Comparison of ENCODE assay signal across 17 cellular contexts in the genomic region with DNA sequence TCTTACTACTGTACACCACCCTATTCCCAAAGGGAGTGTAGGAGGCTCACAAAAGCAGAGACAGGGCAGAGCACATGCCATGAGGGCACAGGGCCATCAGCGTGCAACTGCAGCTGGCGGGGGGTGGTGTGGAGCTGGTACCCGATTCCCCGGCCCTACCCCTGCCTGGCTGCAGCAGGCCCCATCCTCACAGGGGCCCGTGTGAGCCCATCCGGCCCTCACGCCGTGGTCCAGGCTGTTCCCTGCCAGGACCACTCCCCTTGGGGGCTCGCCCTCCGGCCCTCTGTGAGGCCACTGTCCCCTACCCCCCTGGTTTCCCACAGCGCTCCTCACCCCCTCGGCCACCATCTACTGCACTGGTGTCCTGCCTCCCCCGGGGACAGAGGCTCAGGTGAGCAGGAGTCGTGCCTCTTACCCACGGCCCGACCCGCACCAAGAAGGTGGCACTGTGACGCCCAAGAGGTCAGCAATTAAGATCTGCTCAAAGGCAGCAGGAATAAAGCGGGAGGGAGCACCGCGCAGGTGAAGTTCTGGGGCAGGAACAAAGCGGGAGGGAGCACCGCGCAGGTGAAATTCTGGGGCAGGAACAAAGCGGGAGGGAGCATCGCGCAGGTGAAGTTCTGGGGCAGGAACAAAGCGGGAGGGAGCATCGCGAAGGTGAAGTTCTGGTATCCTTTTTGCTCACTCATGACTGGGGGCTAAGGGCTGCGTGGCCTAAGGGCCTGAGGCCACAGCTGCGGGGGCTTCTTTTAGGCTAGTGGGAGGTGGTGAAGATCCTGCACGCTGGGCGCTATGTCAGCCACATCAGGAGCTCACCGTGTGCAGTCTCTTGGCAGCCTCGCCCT. TPM values are rescaled to one million over a fixed set of nuclear protein-coding genes. Genes with fewer than 3 reads are reported as not detected.
DNase-seq lines count a peak whose midpoint lies in the region; TF ChIP-seq lines count a peak whose summit lies in the region.
"Had no signal": no experiment of that assay in that cellular context is flagged by ENCODE, and none has a peak within 500 bp of the region (broad histone marks: within the 10 kb centered on the region; RNA-seq: fewer than 3 reads in every experiment).

No MANE protein-coding gene starts in this region.

- no peak overlapping the region for H3K27ac ChIP-seq in left ventricle myocardium inferior (replicated peaks)
- H3K27ac ChIP-seq in PC-9, result no peak overlapping the region
- H3K27ac ChIP-seq: ascending aorta had no signal

- no peaks in the 10 kb centered on the region for H3K27me3 ChIP-seq in left ventricle myocardium inferior (ENCODE audit: low read depth)
- no peaks in the 10 kb centered on the region for H3K27me3 ChIP-seq in PC-9 (ENCODE audit: insufficient read depth, low read depth)
- H3K27me3 ChIP-seq: ascending aorta had no signal

- peak; percentile 61 for DNase-seq in cardiac septum (ENCODE audit: low spot score)
- no peak for DNase-seq in left ventricle myocardium inferior
- DNase-seq in islet precursor cell, result peak; percentile 40
- peak; percentile 84 for DNase-seq in osteocyte (ENCODE audit: extremely low spot score, unreplicated experiment)
- DNase-seq in ureter (ENCODE audit: low spot score), result peak; percentile 39
- no peak for DNase-seq in PC-9
- no peak for DNase-seq in NCI-H524 treated with DMSO at 0.1 percent for 48 hours (lab: John Stamatoyannopoulos, UW)
- no peak for DNase-seq in T-helper 9 cell
- DNase-seq: activated naive CD4-positive, alpha-beta T cell treated with anti-CD3 and anti-CD28 coated beads for 36 hours; DMS153; NCI-H524; nucleus accumbens; substantia nigra; T1000 had no signal

- no peaks in the 10 kb centered on the region; the same call in 1 of the 2 replicates for H3F3A ChIP-seq in PC-9 (ENCODE audit: insufficient read depth, low read depth)

- TF ChIP-seq CTCF in left ventricle myocardium inferior (IDR thresholded peaks at IDR 0.05; ENCODE audit: borderline replicate concordance), result no peak
- no peak for TF ChIP-seq CTCF in osteocyte (IDR thresholded peaks at IDR 0.05)
- no peak for TF ChIP-seq CTCF in PC-9 (conservative IDR thresholded peaks at IDR 0.05)

- no peak overlapping the region for H3K4me2 ChIP-seq in PC-9

- H3K4me1 ChIP-seq in left ventricle myocardium inferior (peaks cover 18% of the 10 kb centered on the region), PC-9 (replicated peaks; ENCODE audit: insufficient read depth) (no peaks in the 10 kb centered on the region)

- no peak overlapping the region for H3K4me3 Mint-ChIP-seq in osteocyte (ENCODE audit: unreplicated experiment)
- H3K4me3 Mint-ChIP-seq: activated naive CD4-positive, alpha-beta T cell treated with anti-CD3 and anti-CD28 coated beads for 36 hours; central memory CD8-positive, alpha-beta T cell had no signal

- H3K4me3 ChIP-seq in left ventricle myocardium inferior, result no peak overlapping the region
- no peak overlapping the region for H3K4me3 ChIP-seq in PC-9
- H3K4me3 ChIP-seq: ascending aorta had no signal

- CTCF ChIA-PET in PC-9 (lab: Charles Lee), result no interaction called here

- POLR2A ChIA-PET in PC-9 (lab: Charles Lee; ENCODE audit: unreplicated experiment), result no interaction called here

- no TSS peak for BruUV-seq in PC-9 (replicated peaks; lab: Mats Ljungman, UMichigan)

- no peaks in the 10 kb centered on the region for H3K9me3 ChIP-seq in left ventricle myocardium inferior (replicated peaks)
- H3K9me3 ChIP-seq in PC-9 (ENCODE audit: insufficient read depth, low read depth), result no peaks in the 10 kb centered on the region
- H3K9me3 ChIP-seq: ascending aorta had no signal

- H3K9me2 ChIP-seq in PC-9 (ENCODE audit: insufficient read depth), result no peaks in the 10 kb centered on the region

- H3K79me2 ChIP-seq in PC-9 (ENCODE audit: low read depth), result peaks cover 9% of the 10 kb centered on the region; the same call in 1 of the 2 replicates

- intact Hi-C loops in cardiac septum (cut with DNase I), result no loop called here
- intact Hi-C loops in left ventricle myocardium inferior (cut with micrococcal nuclease), result no loop called here
- intact Hi-C loops in PC-9 (cut with micrococcal nuclease; ENCODE audit: unreplicated experiment), result no loop called here

- peaks cover 15% of the 10 kb centered on the region for H3K4me1 Mint-ChIP-seq in osteocyte (ENCODE audit: unreplicated experiment)

- H3K36me3 ChIP-seq in left ventricle myocardium inferior, result peaks cover 67% of the 10 kb centered on the region
- no peaks in the 10 kb centered on the region for H3K36me3 ChIP-seq in PC-9 (ENCODE audit: low read depth)

- peaks cover 31% of the 10 kb centered on the region for H3K36me3 Mint-ChIP-seq in osteocyte (ENCODE audit: unreplicated experiment)

- no peaks in the 10 kb centered on the region for H4K20me1 ChIP-seq in PC-9 (ENCODE audit: insufficient read depth)

- H3K27me3 Mint-ChIP-seq in osteocyte (ENCODE audit: unreplicated experiment), result no peaks in the 10 kb centered on the region
- H3K27me3 Mint-ChIP-seq: CD4-positive, alpha-beta T cell; central memory CD8-positive, alpha-beta T cell had no signal

- no peak overlapping the region for H3K27ac Mint-ChIP-seq in osteocyte (ENCODE audit: unreplicated experiment)
- H3K27ac Mint-ChIP-seq: activated naive CD4-positive, alpha-beta T cell treated with anti-CD3 and anti-CD28 coated beads for 36 hours had no signal

- no peak overlapping the region for H2AFZ ChIP-seq in PC-9

- no peaks in the 10 kb centered on the region for H3K9me3 Mint-ChIP-seq in osteocyte (ENCODE audit: unreplicated experiment)
- H3K9me3 Mint-ChIP-seq: activated naive CD4-positive, alpha-beta T cell treated with anti-CD3 and anti-CD28 coated beads for 36 hours; CD4-positive, alpha-beta T cell; central memory CD8-positive, alpha-beta T cell had no signal

RNA-seq across cellular contexts. Expression of a gene that starts 3.9 kb away (rescaled TPM):
- 20.1 TPM for total RNA-seq in cardiac septum
- 20.9 TPM for total RNA-seq in left ventricle myocardium inferior
- total RNA-seq in osteocyte, result 62.7 and 63.7 TPM in 2 replicates
- 42.6 TPM for total RNA-seq in ureter
- 29.0 and 32.6 TPM in 2 replicates for total RNA-seq in PC-9 (2021)

Comparison
In these comparisons a context has a peak if more than half of its experiments do, and no peak if none do; other contexts are left out.
1. DNase-seq: peak in cardiac septum (single experiment), islet precursor cell (single experiment), osteocyte (single experiment) and ureter (single experiment); none in left ventricle myocardium inferior (single experiment), PC-9 (0 of 2), NCI-H524 treated with DMSO at 0.1 percent for 48 hours (single experiment) and T-helper 9 cell (single experiment).